Comparison of ENCODE assay signal across 1 cellular context in the genomic region with DNA sequence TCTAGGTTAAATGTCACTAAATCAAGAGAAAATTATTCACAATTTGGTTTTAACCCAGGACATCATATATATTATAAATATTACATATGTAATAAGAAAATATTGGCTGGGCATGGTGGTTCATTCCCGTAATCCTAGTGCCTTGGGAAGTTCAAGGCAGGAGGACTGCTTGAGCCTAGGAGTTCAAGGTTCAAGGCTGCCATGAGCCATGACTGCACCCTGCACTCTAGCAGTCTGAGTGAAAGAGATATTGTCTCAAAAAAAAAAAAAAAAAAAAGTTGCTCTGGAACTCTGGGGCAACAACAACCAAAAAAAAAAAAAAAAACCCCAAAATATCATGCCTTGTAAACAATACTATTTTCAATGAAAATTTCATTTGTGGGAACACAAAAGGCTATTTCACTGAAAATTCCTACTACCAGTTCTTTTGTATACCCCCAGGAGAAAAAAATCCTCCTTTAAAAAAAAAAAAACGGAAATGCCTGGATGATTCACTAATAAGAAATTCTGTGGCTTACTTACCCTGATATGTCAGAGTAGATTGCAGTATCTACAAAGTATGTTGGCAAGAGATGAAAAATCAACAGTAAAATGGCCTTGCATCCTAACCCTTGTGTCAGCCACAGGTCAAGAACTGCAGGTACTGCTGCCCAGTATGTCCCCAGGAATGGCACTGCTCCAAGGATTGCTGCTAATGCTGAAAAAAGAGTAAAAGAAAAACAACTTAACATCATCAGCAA.
A peak's percentile ranks its signal among the peaks of the same experiment; 100 is the strongest.
TF ChIP-seq lines count a peak whose summit lies in the region.

No MANE protein-coding gene starts in this region.

TF ChIP-seq in HepG2, 621 proteins besides CTCF, POLR2A, EP300 and RAD21 (continues in another document):
- TF ChIP-seq, protein P1, sequence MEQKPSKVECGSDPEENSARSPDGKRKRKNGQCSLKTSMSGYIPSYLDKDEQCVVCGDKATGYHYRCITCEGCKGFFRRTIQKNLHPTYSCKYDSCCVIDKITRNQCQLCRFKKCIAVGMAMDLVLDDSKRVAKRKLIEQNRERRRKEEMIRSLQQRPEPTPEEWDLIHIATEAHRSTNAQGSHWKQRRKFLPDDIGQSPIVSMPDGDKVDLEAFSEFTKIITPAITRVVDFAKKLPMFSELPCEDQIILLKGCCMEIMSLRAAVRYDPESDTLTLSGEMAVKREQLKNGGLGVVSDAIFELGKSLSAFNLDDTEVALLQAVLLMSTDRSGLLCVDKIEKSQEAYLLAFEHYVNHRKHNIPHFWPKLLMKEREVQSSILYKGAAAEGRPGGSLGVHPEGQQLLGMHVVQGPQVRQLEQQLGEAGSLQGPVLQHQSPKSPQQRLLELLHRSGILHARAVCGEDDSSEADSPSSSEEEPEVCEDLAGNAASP (CRISPR knock-in tag; IDR thresholded peaks at IDR 0.05; ENCODE audit: borderline replicate concordance): peak; percentile 19; the same call in 1 of the 2 replicates
- TF ChIP-seq ATF7 (IDR thresholded peaks at IDR 0.05) (0 out of 2 replicates have a peak, but pooled peaks have one; percentile 8), ATF7 (CRISPR knock-in tag; IDR thresholded peaks at IDR 0.05) (no peak), FOXA3 (CRISPR knock-in tag; IDR thresholded peaks at IDR 0.05) (peak; percentile 47), HNF4G (IDR thresholded peaks at IDR 0.05; ENCODE audit: borderline replicate concordance, low read depth, low read length) (peak; percentile 48; the same call in 1 of the 2 replicates), HNF4G (CRISPR knock-in tag; IDR thresholded peaks at IDR 0.05; ENCODE audit: borderline replicate concordance, low read depth) (no peak), ZFAT (CRISPR knock-in tag; conservative IDR thresholded peaks at IDR 0.05) (no peak), SP5 (CRISPR knock-in tag; IDR thresholded peaks at IDR 0.05; ENCODE audit: borderline replicate concordance, low read depth) (peak; percentile 13; the same call in 1 of the 2 replicates), ZBTB7B (CRISPR knock-in tag; IDR thresholded peaks at IDR 0.05) (no peak), NR3C1 (CRISPR knock-in tag; IDR thresholded peaks at IDR 0.05) (no peak), SNRNP70 (IDR thresholded peaks at IDR 0.05; ENCODE audit: low read depth, low read length) (no peak), PAX8 (CRISPR knock-in tag; IDR thresholded peaks at IDR 0.05; ENCODE audit: borderline replicate concordance) (no peak), KAT8 (CRISPR knock-in tag; IDR thresholded peaks at IDR 0.05) (no peak), ZNF605 (CRISPR knock-in tag; IDR thresholded peaks at IDR 0.05) (no peak), HOXA5 (CRISPR knock-in tag; IDR thresholded peaks at IDR 0.05) (no peak), HMG20A (CRISPR knock-in tag; IDR thresholded peaks at IDR 0.05; ENCODE audit: borderline replicate concordance) (peak; percentile 47; the same call in 1 of the 2 replicates), NR2F1 (CRISPR knock-in tag; IDR thresholded peaks at IDR 0.05) (peak; percentile 57 to 68; a peak in 2 of 4 replicates), RARA (CRISPR knock-in tag; IDR thresholded peaks at IDR 0.05) (peak; percentile 92), ZFX (CRISPR knock-in tag; IDR thresholded peaks at IDR 0.05; ENCODE audit: low read depth) (no peak), ZNF75D (CRISPR knock-in tag; IDR thresholded peaks at IDR 0.05; ENCODE audit: borderline replicate concordance) (no peak), TCF7 (IDR thresholded peaks at IDR 0.05; ENCODE audit: low read depth) (peak; percentile 45), HCFC1 (IDR thresholded peaks at IDR 0.05; ENCODE audit: low read depth, low read length) (no peak), MXI1 (IDR thresholded peaks at IDR 0.05; ENCODE audit: borderline replicate concordance, low read depth, low read length) (no peak), ZNF552 (CRISPR knock-in tag; IDR thresholded peaks at IDR 0.05; ENCODE audit: borderline replicate concordance) (no peak), TEAD3 (CRISPR knock-in tag; optimal IDR thresholded peaks at IDR 0.05; ENCODE audit: borderline replicate concordance) (peak; percentile 70), ARNT (IDR thresholded peaks at IDR 0.05) (no peak), SKI (IDR thresholded peaks at IDR 0.05; ENCODE audit: partially characterized antibody) (peak; percentile 27)
- TF ChIP-seq, protein P2, sequence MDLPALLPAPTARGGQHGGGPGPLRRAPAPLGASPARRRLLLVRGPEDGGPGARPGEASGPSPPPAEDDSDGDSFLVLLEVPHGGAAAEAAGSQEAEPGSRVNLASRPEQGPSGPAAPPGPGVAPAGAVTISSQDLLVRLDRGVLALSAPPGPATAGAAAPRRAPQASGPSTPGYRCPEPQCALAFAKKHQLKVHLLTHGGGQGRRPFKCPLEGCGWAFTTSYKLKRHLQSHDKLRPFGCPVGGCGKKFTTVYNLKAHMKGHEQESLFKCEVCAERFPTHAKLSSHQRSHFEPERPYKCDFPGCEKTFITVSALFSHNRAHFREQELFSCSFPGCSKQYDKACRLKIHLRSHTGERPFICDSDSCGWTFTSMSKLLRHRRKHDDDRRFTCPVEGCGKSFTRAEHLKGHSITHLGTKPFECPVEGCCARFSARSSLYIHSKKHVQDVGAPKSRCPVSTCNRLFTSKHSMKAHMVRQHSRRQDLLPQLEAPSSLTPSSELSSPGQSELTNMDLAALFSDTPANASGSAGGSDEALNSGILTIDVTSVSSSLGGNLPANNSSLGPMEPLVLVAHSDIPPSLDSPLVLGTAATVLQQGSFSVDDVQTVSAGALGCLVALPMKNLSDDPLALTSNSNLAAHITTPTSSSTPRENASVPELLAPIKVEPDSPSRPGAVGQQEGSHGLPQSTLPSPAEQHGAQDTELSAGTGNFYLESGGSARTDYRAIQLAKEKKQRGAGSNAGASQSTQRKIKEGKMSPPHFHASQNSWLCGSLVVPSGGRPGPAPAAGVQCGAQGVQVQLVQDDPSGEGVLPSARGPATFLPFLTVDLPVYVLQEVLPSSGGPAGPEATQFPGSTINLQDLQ (CRISPR knock-in tag; IDR thresholded peaks at IDR 0.05): no peak
- TF ChIP-seq, protein P3, sequence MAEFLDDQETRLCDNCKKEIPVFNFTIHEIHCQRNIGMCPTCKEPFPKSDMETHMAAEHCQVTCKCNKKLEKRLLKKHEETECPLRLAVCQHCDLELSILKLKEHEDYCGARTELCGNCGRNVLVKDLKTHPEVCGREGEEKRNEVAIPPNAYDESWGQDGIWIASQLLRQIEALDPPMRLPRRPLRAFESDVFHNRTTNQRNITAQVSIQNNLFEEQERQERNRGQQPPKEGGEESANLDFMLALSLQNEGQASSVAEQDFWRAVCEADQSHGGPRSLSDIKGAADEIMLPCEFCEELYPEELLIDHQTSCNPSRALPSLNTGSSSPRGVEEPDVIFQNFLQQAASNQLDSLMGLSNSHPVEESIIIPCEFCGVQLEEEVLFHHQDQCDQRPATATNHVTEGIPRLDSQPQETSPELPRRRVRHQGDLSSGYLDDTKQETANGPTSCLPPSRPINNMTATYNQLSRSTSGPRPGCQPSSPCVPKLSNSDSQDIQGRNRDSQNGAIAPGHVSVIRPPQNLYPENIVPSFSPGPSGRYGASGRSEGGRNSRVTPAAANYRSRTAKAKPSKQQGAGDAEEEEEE (CRISPR knock-in tag; IDR thresholded peaks at IDR 0.05; ENCODE audit: borderline replicate concordance): no peak
- TF ChIP-seq, protein P4, sequence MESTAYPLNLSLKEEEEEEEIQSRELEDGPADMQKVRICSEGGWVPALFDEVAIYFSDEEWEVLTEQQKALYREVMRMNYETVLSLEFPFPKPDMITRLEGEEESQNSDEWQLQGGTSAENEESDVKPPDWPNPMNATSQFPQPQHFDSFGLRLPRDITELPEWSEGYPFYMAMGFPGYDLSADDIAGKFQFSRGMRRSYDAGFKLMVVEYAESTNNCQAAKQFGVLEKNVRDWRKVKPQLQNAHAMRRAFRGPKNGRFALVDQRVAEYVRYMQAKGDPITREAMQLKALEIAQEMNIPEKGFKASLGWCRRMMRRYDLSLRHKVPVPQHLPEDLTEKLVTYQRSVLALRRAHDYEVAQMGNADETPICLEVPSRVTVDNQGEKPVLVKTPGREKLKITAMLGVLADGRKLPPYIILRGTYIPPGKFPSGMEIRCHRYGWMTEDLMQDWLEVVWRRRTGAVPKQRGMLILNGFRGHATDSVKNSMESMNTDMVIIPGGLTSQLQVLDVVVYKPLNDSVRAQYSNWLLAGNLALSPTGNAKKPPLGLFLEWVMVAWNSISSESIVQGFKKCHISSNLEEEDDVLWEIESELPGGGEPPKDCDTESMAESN (CRISPR knock-in tag; conservative IDR thresholded peaks at IDR 0.05): no peak
- TF ChIP-seq, protein P5, sequence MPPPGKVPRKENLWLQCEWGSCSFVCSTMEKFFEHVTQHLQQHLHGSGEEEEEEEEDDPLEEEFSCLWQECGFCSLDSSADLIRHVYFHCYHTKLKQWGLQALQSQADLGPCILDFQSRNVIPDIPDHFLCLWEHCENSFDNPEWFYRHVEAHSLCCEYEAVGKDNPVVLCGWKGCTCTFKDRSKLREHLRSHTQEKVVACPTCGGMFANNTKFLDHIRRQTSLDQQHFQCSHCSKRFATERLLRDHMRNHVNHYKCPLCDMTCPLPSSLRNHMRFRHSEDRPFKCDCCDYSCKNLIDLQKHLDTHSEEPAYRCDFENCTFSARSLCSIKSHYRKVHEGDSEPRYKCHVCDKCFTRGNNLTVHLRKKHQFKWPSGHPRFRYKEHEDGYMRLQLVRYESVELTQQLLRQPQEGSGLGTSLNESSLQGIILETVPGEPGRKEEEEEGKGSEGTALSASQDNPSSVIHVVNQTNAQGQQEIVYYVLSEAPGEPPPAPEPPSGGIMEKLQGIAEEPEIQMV (CRISPR knock-in tag; IDR thresholded peaks at IDR 0.05; ENCODE audit: low read depth): no peak
- TF ChIP-seq, protein P6, sequence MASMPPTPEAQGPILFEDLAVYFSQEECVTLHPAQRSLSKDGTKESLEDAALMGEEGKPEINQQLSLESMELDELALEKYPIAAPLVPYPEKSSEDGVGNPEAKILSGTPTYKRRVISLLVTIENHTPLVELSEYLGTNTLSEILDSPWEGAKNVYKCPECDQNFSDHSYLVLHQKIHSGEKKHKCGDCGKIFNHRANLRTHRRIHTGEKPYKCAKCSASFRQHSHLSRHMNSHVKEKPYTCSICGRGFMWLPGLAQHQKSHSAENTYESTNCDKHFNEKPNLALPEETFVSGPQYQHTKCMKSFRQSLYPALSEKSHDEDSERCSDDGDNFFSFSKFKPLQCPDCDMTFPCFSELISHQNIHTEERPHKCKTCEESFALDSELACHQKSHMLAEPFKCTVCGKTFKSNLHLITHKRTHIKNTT (CRISPR knock-in tag; IDR thresholded peaks at IDR 0.05): no peak
- TF ChIP-seq, protein P7, sequence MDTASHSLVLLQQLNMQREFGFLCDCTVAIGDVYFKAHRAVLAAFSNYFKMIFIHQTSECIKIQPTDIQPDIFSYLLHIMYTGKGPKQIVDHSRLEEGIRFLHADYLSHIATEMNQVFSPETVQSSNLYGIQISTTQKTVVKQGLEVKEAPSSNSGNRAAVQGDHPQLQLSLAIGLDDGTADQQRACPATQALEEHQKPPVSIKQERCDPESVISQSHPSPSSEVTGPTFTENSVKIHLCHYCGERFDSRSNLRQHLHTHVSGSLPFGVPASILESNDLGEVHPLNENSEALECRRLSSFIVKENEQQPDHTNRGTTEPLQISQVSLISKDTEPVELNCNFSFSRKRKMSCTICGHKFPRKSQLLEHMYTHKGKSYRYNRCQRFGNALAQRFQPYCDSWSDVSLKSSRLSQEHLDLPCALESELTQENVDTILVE (CRISPR knock-in tag; IDR thresholded peaks at IDR 0.05): no peak
- TF ChIP-seq, protein P8, sequence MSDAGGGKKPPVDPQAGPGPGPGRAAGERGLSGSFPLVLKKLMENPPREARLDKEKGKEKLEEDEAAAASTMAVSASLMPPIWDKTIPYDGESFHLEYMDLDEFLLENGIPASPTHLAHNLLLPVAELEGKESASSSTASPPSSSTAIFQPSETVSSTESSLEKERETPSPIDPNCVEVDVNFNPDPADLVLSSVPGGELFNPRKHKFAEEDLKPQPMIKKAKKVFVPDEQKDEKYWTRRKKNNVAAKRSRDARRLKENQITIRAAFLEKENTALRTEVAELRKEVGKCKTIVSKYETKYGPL (CRISPR knock-in tag; IDR thresholded peaks at IDR 0.05): no peak
- TF ChIP-seq, protein P9, sequence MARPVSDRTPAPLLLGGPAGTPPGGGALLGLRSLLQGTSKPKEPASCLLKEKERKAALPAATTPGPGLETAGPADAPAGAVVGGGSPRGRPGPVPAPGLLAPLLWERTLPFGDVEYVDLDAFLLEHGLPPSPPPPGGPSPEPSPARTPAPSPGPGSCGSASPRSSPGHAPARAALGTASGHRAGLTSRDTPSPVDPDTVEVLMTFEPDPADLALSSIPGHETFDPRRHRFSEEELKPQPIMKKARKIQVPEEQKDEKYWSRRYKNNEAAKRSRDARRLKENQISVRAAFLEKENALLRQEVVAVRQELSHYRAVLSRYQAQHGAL (CRISPR knock-in tag; IDR thresholded peaks at IDR 0.05; ENCODE audit: not compliant biosample characterization): no peak
- TF ChIP-seq, protein P10, sequence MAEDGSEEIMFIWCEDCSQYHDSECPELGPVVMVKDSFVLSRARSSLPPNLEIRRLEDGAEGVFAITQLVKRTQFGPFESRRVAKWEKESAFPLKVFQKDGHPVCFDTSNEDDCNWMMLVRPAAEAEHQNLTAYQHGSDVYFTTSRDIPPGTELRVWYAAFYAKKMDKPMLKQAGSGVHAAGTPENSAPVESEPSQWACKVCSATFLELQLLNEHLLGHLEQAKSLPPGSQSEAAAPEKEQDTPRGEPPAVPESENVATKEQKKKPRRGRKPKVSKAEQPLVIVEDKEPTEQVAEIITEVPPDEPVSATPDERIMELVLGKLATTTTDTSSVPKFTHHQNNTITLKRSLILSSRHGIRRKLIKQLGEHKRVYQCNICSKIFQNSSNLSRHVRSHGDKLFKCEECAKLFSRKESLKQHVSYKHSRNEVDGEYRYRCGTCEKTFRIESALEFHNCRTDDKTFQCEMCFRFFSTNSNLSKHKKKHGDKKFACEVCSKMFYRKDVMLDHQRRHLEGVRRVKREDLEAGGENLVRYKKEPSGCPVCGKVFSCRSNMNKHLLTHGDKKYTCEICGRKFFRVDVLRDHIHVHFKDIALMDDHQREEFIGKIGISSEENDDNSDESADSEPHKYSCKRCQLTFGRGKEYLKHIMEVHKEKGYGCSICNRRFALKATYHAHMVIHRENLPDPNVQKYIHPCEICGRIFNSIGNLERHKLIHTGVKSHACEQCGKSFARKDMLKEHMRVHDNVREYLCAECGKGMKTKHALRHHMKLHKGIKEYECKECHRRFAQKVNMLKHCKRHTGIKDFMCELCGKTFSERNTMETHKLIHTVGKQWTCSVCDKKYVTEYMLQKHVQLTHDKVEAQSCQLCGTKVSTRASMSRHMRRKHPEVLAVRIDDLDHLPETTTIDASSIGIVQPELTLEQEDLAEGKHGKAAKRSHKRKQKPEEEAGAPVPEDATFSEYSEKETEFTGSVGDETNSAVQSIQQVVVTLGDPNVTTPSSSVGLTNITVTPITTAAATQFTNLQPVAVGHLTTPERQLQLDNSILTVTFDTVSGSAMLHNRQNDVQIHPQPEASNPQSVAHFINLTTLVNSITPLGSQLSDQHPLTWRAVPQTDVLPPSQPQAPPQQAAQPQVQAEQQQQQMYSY (CRISPR knock-in tag; IDR thresholded peaks at IDR 0.05): no peak
- TF ChIP-seq, protein P11, sequence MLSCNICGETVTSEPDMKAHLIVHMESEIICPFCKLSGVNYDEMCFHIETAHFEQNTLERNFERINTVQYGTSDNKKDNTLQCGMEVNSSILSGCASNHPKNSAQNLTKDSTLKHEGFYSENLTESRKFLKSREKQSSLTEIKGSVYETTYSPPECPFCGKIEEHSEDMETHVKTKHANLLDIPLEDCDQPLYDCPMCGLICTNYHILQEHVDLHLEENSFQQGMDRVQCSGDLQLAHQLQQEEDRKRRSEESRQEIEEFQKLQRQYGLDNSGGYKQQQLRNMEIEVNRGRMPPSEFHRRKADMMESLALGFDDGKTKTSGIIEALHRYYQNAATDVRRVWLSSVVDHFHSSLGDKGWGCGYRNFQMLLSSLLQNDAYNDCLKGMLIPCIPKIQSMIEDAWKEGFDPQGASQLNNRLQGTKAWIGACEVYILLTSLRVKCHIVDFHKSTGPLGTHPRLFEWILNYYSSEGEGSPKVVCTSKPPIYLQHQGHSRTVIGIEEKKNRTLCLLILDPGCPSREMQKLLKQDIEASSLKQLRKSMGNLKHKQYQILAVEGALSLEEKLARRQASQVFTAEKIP (CRISPR knock-in tag; IDR thresholded peaks at IDR 0.05; ENCODE audit: borderline replicate concordance): no peak
